ENCODE assay signal across 8 cellular contexts in the genomic region with DNA sequence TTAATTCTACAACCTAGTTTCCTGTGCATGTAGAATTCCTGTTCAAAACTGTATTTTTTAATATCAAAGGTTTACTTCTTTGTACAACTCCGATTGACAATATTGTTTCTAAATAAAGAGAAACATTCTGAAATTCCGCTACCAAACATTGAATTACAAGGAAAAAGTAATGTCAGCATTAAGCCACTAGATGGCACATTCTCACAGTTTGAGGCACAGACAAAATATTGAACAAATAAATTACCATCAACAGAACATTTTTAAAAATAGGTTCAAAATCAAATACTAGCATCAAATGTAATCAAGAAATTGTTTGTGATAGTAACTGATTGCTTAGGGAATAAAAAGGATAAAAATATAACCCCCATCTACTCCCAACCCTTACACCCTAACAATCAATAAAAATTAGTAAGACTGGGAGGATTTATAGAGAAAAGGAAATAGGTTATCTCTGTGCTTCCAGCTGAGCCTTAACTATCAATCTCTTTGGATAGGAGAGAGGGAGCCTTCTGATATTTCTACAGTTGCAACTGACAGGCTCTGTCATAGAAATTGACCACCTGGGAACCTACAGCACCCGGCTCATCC.
DNase-seq lines count a peak whose midpoint lies in the region; ATAC-seq, FAIRE-seq and TF ChIP-seq lines count a peak whose summit lies in the region.

No MANE protein-coding gene starts in this region.

- H3K9me3 ChIP-seq in IMR-90 (ENCODE audit: control insufficient read depth, insufficient read depth, low read length) (no peaks in the 10 kb centered on the region), SU-DHL-6 (ENCODE audit: insufficient read depth, low read length) (no peaks in the 10 kb centered on the region), suprapubic skin (no peaks in the 10 kb centered on the region)

- intact Hi-C loops in IMR-90 (cut with micrococcal nuclease), result loop anchor here (1.0 to 10.0 kb wide), 3 partner anchors 71 to 458 kb away; no protein-coding TSS in a partner anchor

- H3K56ac ChIP-seq in IMR-90 (ENCODE audit: extremely low read depth, insufficient read depth, low read length), result no peak overlapping the region

- in situ Hi-C loops in IMR-90 (cut with MboI; ENCODE audit: low sequenced_read_pairs), result no loop called here

- no peak overlapping the region for H2AK5ac ChIP-seq in IMR-90 (ENCODE audit: low read depth, low read length)

- no peak overlapping the region for H2AK9ac ChIP-seq in IMR-90 (replicated peaks; ENCODE audit: low read depth, low read length, poor library complexity)

- dilution Hi-C loops in IMR-90 (cut with HindIII; ENCODE audit: low sequenced_read_pairs, unreplicated experiment), result no loop called here

- H2BK120ac ChIP-seq in IMR-90 (ENCODE audit: low read depth, low read length), result no peak overlapping the region

- no peaks in the 10 kb centered on the region for H3K9me1 ChIP-seq in IMR-90 (ENCODE audit: insufficient read depth, low read length)

- no peak overlapping the region for H3K23ac ChIP-seq in IMR-90 (ENCODE audit: low read depth, low read length)

- H3K27ac ChIP-seq in IMR-90 (ENCODE audit: insufficient read depth, low read length), result no peak overlapping the region
- H3K27ac ChIP-seq in SU-DHL-6 (ENCODE audit: low read depth, low read length), result no peak overlapping the region
- H3K27ac ChIP-seq in suprapubic skin, result no peak overlapping the region

- H3K79me1 ChIP-seq in IMR-90 (ENCODE audit: low read depth in 1 of 2, low read length in 2 of 2), result no peaks in the 10 kb centered on the region

- no peak overlapping the region for H2BK5ac ChIP-seq in IMR-90 (ENCODE audit: low read depth, low read length, poor library complexity, severe bottlenecking)

- no peaks in the 10 kb centered on the region for H3F3A ChIP-seq in SU-DHL-6 (ENCODE audit: insufficient read depth)

- TF ChIP-seq POLR2A in IMR-90 (IDR thresholded peaks at IDR 0.05; ENCODE audit: low read depth, low read length), result no peak
- TF ChIP-seq POLR2A in suprapubic skin (IDR thresholded peaks at IDR 0.05), result no peak

- H3K4me3 ChIP-seq in IMR-90 (ENCODE audit: insufficient read depth, low read depth, low read length) (no peak overlapping the region), SU-DHL-6 (ENCODE audit: insufficient read depth, low read length, poor library complexity, severe bottlenecking) (no peak overlapping the region), suprapubic skin (no peak overlapping the region)

- H3K4me1 ChIP-seq in IMR-90 (ENCODE audit: control insufficient read depth, insufficient read depth, low read length) (no peaks in the 10 kb centered on the region), suprapubic skin (peaks cover 2% of the 10 kb centered on the region)

- peaks cover 8% of the 10 kb centered on the region for H3K27me3 ChIP-seq in IMR-90 (ENCODE audit: control insufficient read depth, insufficient read depth, low read length)
- H3K27me3 ChIP-seq in SU-DHL-6 (ENCODE audit: low read length), result no peaks in the 10 kb centered on the region
- peaks cover 11% of the 10 kb centered on the region for H3K27me3 ChIP-seq in suprapubic skin

- H2AFZ ChIP-seq in IMR-90 (replicated peaks; ENCODE audit: low read length, poor library complexity) (no peak overlapping the region), SU-DHL-6 (ENCODE audit: low read depth, low read length, severe bottlenecking) (no peak overlapping the region)

- no peak overlapping the region for H4K91ac ChIP-seq in IMR-90 (ENCODE audit: insufficient read depth, low read depth, low read length)

- H3K36me3 ChIP-seq in IMR-90 (ENCODE audit: control insufficient read depth, insufficient read depth, low read length) (no peaks in the 10 kb centered on the region), SU-DHL-6 (ENCODE audit: low read length) (no peaks in the 10 kb centered on the region), suprapubic skin (no peaks in the 10 kb centered on the region)

- peak; percentile 6 for DNase-seq in DMS 273 treated with DMSO at 0.1 percent for 48 hours (lab: John Stamatoyannopoulos, UW)
- DNase-seq in IMR-90, result peak; percentile 37
- peak in 1 of 2 donors; percentile 24 for DNase-seq in frontal cortex (ENCODE audit: low spot score in 2 of 2)
- no peak for DNase-seq in suprapubic skin (ENCODE audit: low spot score in 2 of 2)
- DNase-seq in GF-D8 (lab: John Stamatoyannopoulos, UW), result no peak

- no peak overlapping the region for H4K8ac ChIP-seq in IMR-90 (ENCODE audit: low read depth in 2 of 2, low read length in 2 of 2)

- WGBS in IMR-90 (ENCODE audit: extremely low coverage in 2 of 2, insufficient read length in 1 of 2), 2 experiments, result no CpG with 5 or more reads among the region's 3 CpGs
- 32% methylated on average over 3 of the region's 3 CpGs for WGBS in suprapubic skin

- H4K5ac ChIP-seq in IMR-90 (ENCODE audit: low read depth, low read length), result no peak overlapping the region

- H3K4me2 ChIP-seq in IMR-90 (ENCODE audit: low read depth, low read length), result no peak overlapping the region
- no peak overlapping the region for H3K4me2 ChIP-seq in SU-DHL-6 (ENCODE audit: low read depth, low read length, poor library complexity, severe bottlenecking)

- TF ChIP-seq RAD21 in IMR-90 (IDR thresholded peaks at IDR 0.05; ENCODE audit: low read length), result peak; percentile 77

- no peak overlapping the region for H2BK20ac ChIP-seq in IMR-90 (ENCODE audit: low read depth, low read length)

- TF ChIP-seq EP300 in suprapubic skin (IDR thresholded peaks at IDR 0.05), result no peak

- TF ChIP-seq CTCF in IMR-90 (conservative IDR thresholded peaks at IDR 0.05; ENCODE audit: low read depth, low read length) (peak; percentile 85), SU-DHL-6 (IDR thresholded peaks at IDR 0.05; ENCODE audit: insufficient read depth, low read length, poor library complexity, severe bottlenecking) (peak; percentile 73), suprapubic skin (IDR thresholded peaks at IDR 0.05) (peak; percentile 51 to 64)

- H3K9me2 ChIP-seq in SU-DHL-6 (replicated peaks; ENCODE audit: insufficient read depth, low read length), result no peaks in the 10 kb centered on the region

- no peak overlapping the region for H3K14ac ChIP-seq in IMR-90 (replicated peaks; ENCODE audit: low read depth, low read length)

- POLR2A ChIA-PET in IMR-90 (lab: Charles Lee; ENCODE audit: unreplicated experiment), result no interaction called here

- no peak overlapping the region for H2BK15ac ChIP-seq in IMR-90 (ENCODE audit: low read depth, low read length)

- no peak overlapping the region for H3K18ac ChIP-seq in IMR-90 (ENCODE audit: low read depth, low read length)

- H3K79me2 ChIP-seq in SU-DHL-6 (ENCODE audit: insufficient read depth, low read length), result no peaks in the 10 kb centered on the region

- H4K20me1 ChIP-seq in IMR-90 (ENCODE audit: insufficient read depth, low read length) (no peaks in the 10 kb centered on the region), SU-DHL-6 (ENCODE audit: low read depth, low read length) (no peaks in the 10 kb centered on the region)

- peak; percentile 93 for FAIRE-seq in frontal cortex (lab: Jason Lieb, UNC)

- H3K9ac ChIP-seq in IMR-90 (ENCODE audit: low read depth, low read length) (no peak overlapping the region), SU-DHL-6 (ENCODE audit: low read length) (no peak overlapping the region)

- no peak for ATAC-seq in IMR-90 (ENCODE audit: low read depth)
- no peak for ATAC-seq in HG03571 (IDR thresholded peaks at IDR 0.05; ENCODE audit: unreplicated experiment)
- no peak for ATAC-seq in HG03139 (IDR thresholded peaks at IDR 0.05; ENCODE audit: unreplicated experiment)

- CTCF ChIA-PET in IMR-90 (lab: Yijun Ruan, JAX), result interaction anchor here (1.3 kb wide), 1 partner anchor 32 kb away, joined by 3 read pairs; no protein-coding TSS in a partner anchor

- H3K4ac ChIP-seq in IMR-90 (ENCODE audit: low read depth, low read length), result no peak overlapping the region

- no TSS peak for BruUV-seq in IMR-90 (replicated peaks; lab: Mats Ljungman, UMichigan)

TF ChIP-seq in IMR-90, 13 proteins besides CTCF, POLR2A, EP300 and RAD21:
- TF ChIP-seq CHD1 (IDR thresholded peaks at IDR 0.05; ENCODE audit: low read depth, low read length) (no peak), SMC3 (IDR thresholded peaks at IDR 0.05; ENCODE audit: low read depth, low read length) (peak; percentile 80), RFX5 (IDR thresholded peaks at IDR 0.05; ENCODE audit: low read depth, low read length) (no peak), NFE2L2 (IDR thresholded peaks at IDR 0.05; ENCODE audit: low read depth, low read length) (no peak), FOS (IDR thresholded peaks at IDR 0.05; ENCODE audit: low read depth, low read length) (no peak), MAFK (IDR thresholded peaks at IDR 0.05; ENCODE audit: low read depth, low read length) (peak; percentile 76)

Comparison
In these comparisons a context has a peak if more than half of its experiments do, and no peak if none do; other contexts are left out.
1. DNase-seq: peak in DMS 273 treated with DMSO at 0.1 percent for 48 hours (single experiment) and IMR-90 (single experiment); none in suprapubic skin (0 of 2) and GF-D8 (single experiment).
2. Peak in every context shown above with its lines, with median percentiles within 50 percentile points of each other: CTCF ChIP-seq.